ENCODE assay signal across 14 cellular contexts in genomic region chr3:48660800-48661400, GRCh38. TPM values are rescaled to one million over a fixed set of nuclear protein-coding genes. Genes with fewer than 3 reads are reported as not detected.
DNase-seq lines count a peak whose midpoint lies in the region; ATAC-seq, FAIRE-seq and TF ChIP-seq lines count a peak whose summit lies in the region.
"Had no signal": no experiment of that assay in that cellular context is flagged by ENCODE, and none has a peak within 500 bp of the region (broad histone marks: within the 10 kb centered on the region; RNA-seq: fewer than 3 reads in every experiment).

No MANE protein-coding gene starts in this region.

- H3K36me3 ChIP-seq in cardiac muscle cell = no peaks in the 10 kb centered on the region
- no peaks in the 10 kb centered on the region for H3K36me3 ChIP-seq in GM12878 (ENCODE audit: control insufficient read depth in 2 of 2, insufficient read depth in 2 of 2, low read length in 1 of 2)
- no peaks in the 10 kb centered on the region for H3K36me3 ChIP-seq in subcutaneous abdominal adipose tissue (ENCODE audit: control insufficient read depth in 5 of 5, insufficient read depth in 5 of 5, low read length in 5 of 5)
- H3K36me3 ChIP-seq in upper lobe of right lung = no peaks in the 10 kb centered on the region

- DNase-seq in cardiac muscle cell (ENCODE audit: low read depth in 1 of 2, low spot score in 1 of 2) (no peak), cardiac septum (ENCODE audit: low spot score) (no peak), GM12878 (ENCODE audit: low read depth, low spot score) (no peak), memory B cell (ENCODE audit: low spot score in 2 of 2) (no peak), upper lobe of right lung (no peak)
- DNase-seq in activated CD4-positive, alpha-beta T cell treated with anti-CD3 and anti-CD28 coated beads, Interleukin-2, amount 50 U/mL, for 48 hours = no peak
- no peak for DNase-seq in stimulated activated CD4-positive, alpha-beta T cell treated with anti-CD3 and anti-CD28 coated beads, Interleukin-2, amount 100 ng/mL, for 48 hours
- DNase-seq: NCI-H2171 had no signal

- H3K9ac ChIP-seq in GM12878 (ENCODE audit: control insufficient read depth, insufficient read depth, low read length) = no peak overlapping the region
- no peak overlapping the region for H3K9ac ChIP-seq in subcutaneous abdominal adipose tissue (ENCODE audit: low read length in 5 of 5)

- POLR2A ChIA-PET in GM12878 (lab: Charles Lee) = interaction anchor here (1.0 kb wide), 1 partner anchor 25 kb away, joined by 3 read pairs; no protein-coding TSS in a partner anchor

- no peak for TF ChIP-seq POLR2A in GM12878 (IDR thresholded peaks at IDR 0.05; ENCODE audit: low read depth, low read length)

- H3K27me3 ChIP-seq in cardiac muscle cell = no peaks in the 10 kb centered on the region
- H3K27me3 ChIP-seq in GM12878 (replicated peaks in 1 of 2; ENCODE audit: control insufficient read depth in 2 of 2, insufficient read depth in 2 of 2, low read length in 1 of 2) = peaks cover 0 to 3% of the 10 kb centered on the region in 2 experiments; a peak in 1 of 4 replicates
- H3K27me3 ChIP-seq in subcutaneous abdominal adipose tissue (ENCODE audit: control insufficient read depth in 5 of 5, insufficient read depth in 4 of 5, low read length in 5 of 5) = peaks cover 0 to 36% (median 31%) of the 10 kb centered on the region in 5 donors
- peaks cover 31% of the 10 kb centered on the region for H3K27me3 ChIP-seq in upper lobe of right lung

- H3K9me3 Mint-ChIP-seq in memory B cell = no peaks in the 10 kb centered on the region

- in situ Hi-C loops in GM12878 (cut with MboI) = no loop called here

- CTCF ChIA-PET in GM12878 (lab: Yijun Ruan, JAX) = interaction anchor here (1.1 kb wide), 1 partner anchor 79 kb away, joined by 3 read pairs; no protein-coding TSS in a partner anchor

- no peaks in the 10 kb centered on the region for H3K36me3 Mint-ChIP-seq in memory B cell

- H3K4me3 ChIP-seq in cardiac muscle cell (peak overlapping the region; percentile 49), GM12878 (no peak overlapping the region), subcutaneous abdominal adipose tissue (ENCODE audit: low read depth in 1 of 5, low read length in 5 of 5) (peak overlapping the region in 4 of 5 donors; percentile 39 to 61 (median 50)), upper lobe of right lung (no peak overlapping the region)
- H3K4me3 ChIP-seq: A549, body of pancreas had no signal

- H4K20me1 ChIP-seq in GM12878 (ENCODE audit: control insufficient read depth, insufficient read depth) = no peaks in the 10 kb centered on the region

- peak overlapping the region; percentile 41 for H3K4me3 Mint-ChIP-seq in memory B cell

- TF ChIP-seq EP300 in GM12878 (IDR thresholded peaks at IDR 0.05; ENCODE audit: borderline replicate concordance in 1 of 2, control insufficient read depth in 1 of 2, low read depth in 2 of 2, low read length in 2 of 2) = no peak

- H3K27ac Mint-ChIP-seq in memory B cell = no peak overlapping the region

- RAD21 ChIA-PET in GM12878 (lab: Charles Lee; ENCODE audit: unreplicated experiment) = no interaction called here

- no peak for TF ChIP-seq CTCF in cardiac muscle cell (IDR thresholded peaks at IDR 0.05; ENCODE audit: low read depth, low read length)
- no peak for TF ChIP-seq CTCF in GM12878 (IDR thresholded peaks at IDR 0.05 in 2 of 3, conservative IDR thresholded peaks at IDR 0.05 in 1 of 3; ENCODE audit: control insufficient read depth in 2 of 3, extremely low read depth in 1 of 3, insufficient read depth in 1 of 3, low read depth in 3 of 3, low read length in 3 of 3)
- TF ChIP-seq CTCF in upper lobe of right lung (IDR thresholded peaks at IDR 0.05) = no peak

- WGBS in GM12878 (ENCODE audit: insufficient coverage, insufficient replicate concordance, low lambda C conversion rate, missing lambda C conversion rate) = 92% methylated on average over 59 of the region's 61 CpGs

- peaks cover 6% of the 10 kb centered on the region for H3K27me3 Mint-ChIP-seq in memory B cell

- H2AFZ ChIP-seq in GM12878 (ENCODE audit: control insufficient read depth, low read depth, low read length) = no peak overlapping the region

- intact Hi-C loops in cardiac septum (cut with DNase I) = no loop called here
- intact Hi-C loops in GM12878 (cut with micrococcal nuclease; ENCODE audit: unreplicated experiment) = no loop called here
- intact Hi-C loops in upper lobe of right lung (cut with DNase I) = no loop called here

- FAIRE-seq in GM12878 (lab: Jason Lieb, UNC) = no peak
- FAIRE-seq: A549 had no signal

- ATAC-seq in GM12878 = no peak
- no peak for ATAC-seq in memory B cell (ENCODE audit: low read depth)
- no peak for ATAC-seq in upper lobe of right lung
- ATAC-seq: A549 had no signal

- TF ChIP-seq RAD21 in GM12878 (IDR thresholded peaks at IDR 0.05; ENCODE audit: insufficient read depth, low read depth, low read length) = no peak

- BruUV-seq in GM12878 (replicated peaks; lab: Mats Ljungman, UMichigan) = no TSS peak

- peak overlapping the region; percentile 82; the same call in 1 of the 2 replicates for H3K4me2 ChIP-seq in GM12878 (ENCODE audit: control insufficient read depth, insufficient read depth)

- H3K9me3 ChIP-seq in cardiac muscle cell (ENCODE audit: low read depth) = no peaks in the 10 kb centered on the region
- H3K9me3 ChIP-seq in GM12878 (replicated peaks; ENCODE audit: control insufficient read depth, insufficient read depth, low read length) = no peaks in the 10 kb centered on the region; the same call in 1 of the 3 replicates
- peaks cover 0 to 3% (median 0%) of the 10 kb centered on the region in 5 donors for H3K9me3 ChIP-seq in subcutaneous abdominal adipose tissue (ENCODE audit: control insufficient read depth in 5 of 5, low read length in 5 of 5)
- H3K9me3 ChIP-seq in upper lobe of right lung = no peaks in the 10 kb centered on the region
- H3K9me3 ChIP-seq: A549, body of pancreas had no signal

- peaks cover 13% of the 10 kb centered on the region for H3K4me1 Mint-ChIP-seq in memory B cell

- SMC1A ChIA-PET in GM12878 (lab: Charles Lee; ENCODE audit: uncharacterized antibody, unreplicated experiment) = no interaction called here

- H3K4me1 ChIP-seq in cardiac muscle cell (ENCODE audit: low read depth) (no peaks in the 10 kb centered on the region), GM12878 (ENCODE audit: control insufficient read depth, insufficient read depth, low read length) (peaks cover 13% of the 10 kb centered on the region), subcutaneous abdominal adipose tissue (ENCODE audit: control insufficient read depth in 5 of 5, insufficient read depth in 5 of 5, low read length in 5 of 5) (peaks cover 0 to 47% (median 37%) of the 10 kb centered on the region in 5 donors), upper lobe of right lung (peaks cover 26% of the 10 kb centered on the region)

- H3K27ac ChIP-seq in cardiac muscle cell = no peak overlapping the region
- H3K27ac ChIP-seq in GM12878 (ENCODE audit: control insufficient read depth, insufficient read depth) = no peak overlapping the region
- no peak overlapping the region for H3K27ac ChIP-seq in subcutaneous abdominal adipose tissue (ENCODE audit: low read depth, low read length)
- H3K27ac ChIP-seq in upper lobe of right lung = no peak overlapping the region
- H3K27ac ChIP-seq: A549, body of pancreas had no signal

- no peaks in the 10 kb centered on the region for H3K79me2 ChIP-seq in GM12878 (ENCODE audit: control insufficient read depth, insufficient read depth, low read length)

RNA-seq across cellular contexts. Expression of gene CELSR3, which starts 1.8 kb away (rescaled TPM):
- total RNA-seq in cardiac muscle cell (5.4 and 5.9 TPM in 2 replicates), cardiac septum (0.22 TPM), GM12878 (2014; rRNA removed) (0.82 and 0.96 TPM in 2 replicates), GM12878 (2014; rRNA removed; fragmentation: Illumina TruSeq; extraction: Trizol) (0.37 and 0.58 TPM in 2 replicates), GM12878 (2021) (1.6 TPM in 2 replicates), upper lobe of right lung (1.2 TPM)
- polyA plus RNA-seq in cardiac muscle cell (3.1 and 3.4 TPM in 2 replicates), GM12878 (2011; rRNA removed) (0.65 and 1.1 TPM in 2 replicates), GM12878 (2014; fragmentation: Illumina TruSeq; extraction: Trizol) (0.48 and 0.56 TPM in 2 replicates), GM12878 (2014; fragmentation: Nextera tagmentation; extraction: Ambion mirVana) (under 1 TPM; 0.08 to 0.18 TPM), GM12878 (2014; rRNA removed) (1.2 and 1.6 TPM in 2 replicates), GM12878 (2016; fragmentation: Nextera tagmentation; extraction: Ambion mirVana) (under 1 TPM; 0.34 to 0.35 TPM)
- 5.4 and 7.9 TPM in 2 replicates for total RNA-seq in GM12878 (2013; cell fraction: nucleolus; rRNA removed)
- polyA plus RNA-seq in GM12878 (2011; ENCODE audit: low read depth) = 0.31 TPM
- polyA plus RNA-seq in GM12878 (2011; cell fraction: cytosol; rRNA removed) = 1.9 and 2.3 TPM in 2 replicates
- polyA plus RNA-seq in GM12878 (2011; cell fraction: nucleus; rRNA removed) = 12.5 and 14.4 TPM in 2 replicates
- polyA plus RNA-seq in GM12878 (2012) = 0.61 and 0.76 TPM in 2 replicates
- polyA minus RNA-seq in GM12878 (2011; rRNA and poly(A)+ RNA removed) = 3.7 and 4.9 TPM in 2 replicates
- 2.1 and 2.3 TPM in 2 replicates for polyA minus RNA-seq in GM12878 (2011; cell fraction: cytosol; rRNA and poly(A)+ RNA removed)
- 5.9 and 8.3 TPM in 2 replicates for polyA minus RNA-seq in GM12878 (2011; cell fraction: nucleus; rRNA and poly(A)+ RNA removed)

RNA-seq across cellular contexts. Expression of gene NCKIPSD, which starts 24.8 kb away (rescaled TPM):
- total RNA-seq in cardiac muscle cell (68.7 and 73.4 TPM in 2 replicates), cardiac septum (22.5 TPM), GM12878 (2014; rRNA removed) (16.3 and 20.8 TPM in 2 replicates), GM12878 (2014; rRNA removed; fragmentation: Illumina TruSeq; extraction: Trizol) (7.5 and 7.7 TPM in 2 replicates), GM12878 (2021) (18.9 and 20.1 TPM in 2 replicates), upper lobe of right lung (18.3 TPM)
- polyA plus RNA-seq in cardiac muscle cell (49.6 and 51.7 TPM in 2 replicates), GM12878 (2011; rRNA removed) (16.2 and 31.6 TPM in 2 replicates), GM12878 (2014; fragmentation: Illumina TruSeq; extraction: Trizol) (5.3 and 11.7 TPM in 2 replicates), GM12878 (2014; fragmentation: Nextera tagmentation; extraction: Ambion mirVana) (1 to 10 TPM in 1 of 2 experiments, under 1 TPM in 1; 0.93 to 2.9 TPM), GM12878 (2014; rRNA removed) (16.8 and 17.7 TPM in 2 replicates), GM12878 (2016; fragmentation: Nextera tagmentation; extraction: Ambion mirVana) (10 to 100 TPM; 14.9 to 15.5 TPM)
- total RNA-seq in GM12878 (2013; cell fraction: nucleolus; rRNA removed) = 65.5 and 82.3 TPM in 2 replicates
- polyA plus RNA-seq in GM12878 (2011; ENCODE audit: low read depth) = 13.0 TPM
- polyA plus RNA-seq in GM12878 (2011; cell fraction: cytosol; rRNA removed) = 52.6 and 60.3 TPM in 2 replicates
- polyA plus RNA-seq in GM12878 (2011; cell fraction: nucleus; rRNA removed) = 89.0 and 106 TPM in 2 replicates
- polyA plus RNA-seq in GM12878 (2012) = 25.0 and 32.9 TPM in 2 replicates
- 55.8 and 74.9 TPM in 2 replicates for polyA minus RNA-seq in GM12878 (2011; rRNA and poly(A)+ RNA removed)
- 18.8 and 26.7 TPM in 2 replicates for polyA minus RNA-seq in GM12878 (2011; cell fraction: cytosol; rRNA and poly(A)+ RNA removed)
- 39.7 and 45.0 TPM in 2 replicates for polyA minus RNA-seq in GM12878 (2011; cell fraction: nucleus; rRNA and poly(A)+ RNA removed)

RNA-seq across cellular contexts. Expression of gene SLC26A6, which starts 25.6 kb away (rescaled TPM):
- 55.8 and 87.4 TPM in 2 replicates for total RNA-seq in cardiac muscle cell
- 52.0 and 68.1 TPM in 2 replicates for polyA plus RNA-seq in cardiac muscle cell
- 8.9 TPM for total RNA-seq in cardiac septum
- total RNA-seq in GM12878 (2013; cell fraction: nucleolus; rRNA removed) = 57.6 and 65.8 TPM in 2 replicates
- total RNA-seq in GM12878 (2014; rRNA removed) = 17.1 and 17.8 TPM in 2 replicates
- total RNA-seq in GM12878 (2014; rRNA removed; fragmentation: Illumina TruSeq; extraction: Trizol) = 7.2 and 7.8 TPM in 2 replicates
- total RNA-seq in GM12878 (2021) = 18.8 and 24.9 TPM in 2 replicates
- polyA plus RNA-seq in GM12878 (2011; ENCODE audit: low read depth) = 27.7 TPM
- polyA plus RNA-seq in GM12878 (2011; rRNA removed) = 10.5 and 16.5 TPM in 2 replicates
- 22.3 and 25.6 TPM in 2 replicates for polyA plus RNA-seq in GM12878 (2011; cell fraction: cytosol; rRNA removed)
- polyA plus RNA-seq in GM12878 (2011; cell fraction: nucleus; rRNA removed) = 366 and 387 TPM in 2 replicates
- polyA plus RNA-seq in GM12878 (2012) = 18.0 and 22.4 TPM in 2 replicates
- polyA plus RNA-seq in GM12878 (2014; fragmentation: Illumina TruSeq; extraction: Trizol) = 8.9 and 11.9 TPM in 2 replicates
- polyA plus RNA-seq in GM12878 (2014; fragmentation: Nextera tagmentation; extraction: Ambion mirVana) = 1 to 10 TPM; 2.1 to 2.9 TPM
- 20.6 and 22.5 TPM in 2 replicates for polyA plus RNA-seq in GM12878 (2014; rRNA removed)
- 10 to 100 TPM; 11.2 to 14.7 TPM for polyA plus RNA-seq in GM12878 (2016; fragmentation: Nextera tagmentation; extraction: Ambion mirVana)
- 21.0 and 31.1 TPM in 2 replicates for polyA minus RNA-seq in GM12878 (2011; rRNA and poly(A)+ RNA removed)
- polyA minus RNA-seq in GM12878 (2011; cell fraction: cytosol; rRNA and poly(A)+ RNA removed) = 8.4 and 9.1 TPM in 2 replicates
- polyA minus RNA-seq in GM12878 (2011; cell fraction: nucleus; rRNA and poly(A)+ RNA removed) = 69.9 and 92.4 TPM in 2 replicates
- total RNA-seq in upper lobe of right lung = 19.9 TPM

RNA-seq across cellular contexts. Expression of gene TMEM89, which starts 39.3 kb away (rescaled TPM):
- not detected in 2 replicates for total RNA-seq in cardiac muscle cell
- 0.59 TPM in 1 of 2 replicates, not detected in the other for polyA plus RNA-seq in cardiac muscle cell
- not detected for total RNA-seq in cardiac septum
- total RNA-seq in GM12878 (2013; cell fraction: nucleolus; rRNA removed) = not detected in 2 replicates
- not detected in 2 replicates for total RNA-seq in GM12878 (2014; rRNA removed)
- not detected in 2 replicates for total RNA-seq in GM12878 (2014; rRNA removed; fragmentation: Illumina TruSeq; extraction: Trizol)
- not detected in 2 replicates for total RNA-seq in GM12878 (2021)
- polyA plus RNA-seq in GM12878 (2011; ENCODE audit: low read depth) = not detected
- polyA plus RNA-seq in GM12878 (2011; rRNA removed) = not detected in 2 replicates
- polyA plus RNA-seq in GM12878 (2011; cell fraction: cytosol; rRNA removed) = not detected in 2 replicates
- polyA plus RNA-seq in GM12878 (2011; cell fraction: nucleus; rRNA removed) = 0.70 and 0.76 TPM in 2 replicates
- polyA plus RNA-seq in GM12878 (2012) = not detected in 2 replicates
- not detected in 2 replicates for polyA plus RNA-seq in GM12878 (2014; fragmentation: Illumina TruSeq; extraction: Trizol)
- not detected for polyA plus RNA-seq in GM12878 (2014; fragmentation: Nextera tagmentation; extraction: Ambion mirVana)
- polyA plus RNA-seq in GM12878 (2014; rRNA removed) = not detected in 2 replicates
- polyA plus RNA-seq in GM12878 (2016; fragmentation: Nextera tagmentation; extraction: Ambion mirVana) = not detected
- polyA minus RNA-seq in GM12878 (2011; rRNA and poly(A)+ RNA removed) = not detected in 2 replicates
- not detected in 2 replicates for polyA minus RNA-seq in GM12878 (2011; cell fraction: cytosol; rRNA and poly(A)+ RNA removed)
- not detected in 2 replicates for polyA minus RNA-seq in GM12878 (2011; cell fraction: nucleus; rRNA and poly(A)+ RNA removed)
- total RNA-seq in upper lobe of right lung = not detected
- total RNA-seq: body of pancreas, mucosa of gallbladder, sciatic nerve, ureter had no signal
- polyA plus RNA-seq: A549 had no signal

RNA-seq across cellular contexts. Expression of gene UQCRC1, which starts 51.5 kb away (rescaled TPM):
- total RNA-seq in cardiac muscle cell (620 and 675 TPM in 2 replicates), cardiac septum (753 TPM), GM12878 (2014; rRNA removed) (220 and 233 TPM in 2 replicates), GM12878 (2014; rRNA removed; fragmentation: Illumina TruSeq; extraction: Trizol) (210 and 214 TPM in 2 replicates), GM12878 (2021) (254 and 259 TPM in 2 replicates), upper lobe of right lung (126 TPM)
- polyA plus RNA-seq in cardiac muscle cell (735 and 870 TPM in 2 replicates), GM12878 (2011; rRNA removed) (274 and 426 TPM in 2 replicates), GM12878 (2014; fragmentation: Illumina TruSeq; extraction: Trizol) (161 and 223 TPM in 2 replicates), GM12878 (2014; fragmentation: Nextera tagmentation; extraction: Ambion mirVana) (100 to 1,000 TPM; 116 to 188 TPM), GM12878 (2014; rRNA removed) (197 and 221 TPM in 2 replicates), GM12878 (2016; fragmentation: Nextera tagmentation; extraction: Ambion mirVana) (100 to 1,000 TPM; 374 to 394 TPM)
- total RNA-seq in GM12878 (2013; cell fraction: nucleolus; rRNA removed) = 116 and 131 TPM in 2 replicates
- polyA plus RNA-seq in GM12878 (2011; ENCODE audit: low read depth) = 161 TPM
- polyA plus RNA-seq in GM12878 (2011; cell fraction: cytosol; rRNA removed) = 735 and 759 TPM in 2 replicates
- 689 and 765 TPM in 2 replicates for polyA plus RNA-seq in GM12878 (2011; cell fraction: nucleus; rRNA removed)
- 161 and 177 TPM in 2 replicates for polyA plus RNA-seq in GM12878 (2012)
- 768 and 828 TPM in 2 replicates for polyA minus RNA-seq in GM12878 (2011; rRNA and poly(A)+ RNA removed)
- polyA minus RNA-seq in GM12878 (2011; cell fraction: cytosol; rRNA and poly(A)+ RNA removed) = 156 and 188 TPM in 2 replicates
- polyA minus RNA-seq in GM12878 (2011; cell fraction: nucleus; rRNA and poly(A)+ RNA removed) = 135 and 197 TPM in 2 replicates

Comparison
In these comparisons a context has a peak if more than half of its experiments do, and no peak if none do; other contexts are left out.
1. H3K4me3 ChIP-seq: peak in cardiac muscle cell (single experiment) and subcutaneous abdominal adipose tissue (4 of 5); none in GM12878 (single experiment) and upper lobe of right lung (single experiment).